In the genomic region with DNA sequence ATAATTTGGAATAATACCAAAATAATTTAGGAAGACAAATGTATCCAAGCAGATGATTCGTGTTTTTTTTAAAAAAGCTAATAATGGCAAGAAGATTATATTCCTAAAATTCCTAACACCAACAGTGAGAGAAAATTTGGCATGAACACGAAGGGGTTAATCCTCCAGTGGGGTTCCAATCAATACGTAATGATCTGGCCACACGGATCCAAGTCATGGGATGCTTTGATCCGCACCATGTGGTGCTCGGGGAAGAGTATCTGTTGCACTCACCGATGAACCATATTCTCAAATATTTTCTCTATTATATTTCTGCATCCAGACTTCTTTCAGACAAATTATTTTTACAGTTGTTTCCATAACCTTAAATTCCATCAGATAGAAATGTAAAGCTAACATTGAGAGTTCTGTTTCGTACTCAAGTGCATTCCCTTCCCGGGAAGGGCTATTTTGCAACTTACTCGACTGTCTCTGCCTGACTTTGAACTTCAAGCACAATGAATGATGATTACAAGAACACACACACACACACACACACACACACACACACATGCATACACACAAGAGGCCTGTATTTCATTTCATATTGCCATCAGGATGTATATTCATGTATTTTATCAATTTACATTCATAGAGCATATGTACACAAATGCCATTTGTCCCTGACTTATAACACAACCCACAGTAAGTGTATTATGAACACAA, we compare ENCODE assay signal across 14 cellular contexts.
DNase-seq lines count a peak whose midpoint lies in the region; ATAC-seq and TF ChIP-seq lines count a peak whose summit lies in the region.
"Had no signal": no experiment of that assay in that cellular context is flagged by ENCODE, and none has a peak within 500 bp of the region (broad histone marks: within the 10 kb centered on the region; RNA-seq: fewer than 3 reads in every experiment).

No MANE protein-coding gene starts in this region.

- no peak overlapping the region for H3K4me3 Mint-ChIP-seq in CD4-positive, alpha-beta T cell
- peak overlapping the region; percentile 48 for H3K4me3 Mint-ChIP-seq in osteocyte (ENCODE audit: unreplicated experiment)

- H2AFZ ChIP-seq in fibroblast of lung (ENCODE audit: low read length) = no peak overlapping the region

- no peaks in the 10 kb centered on the region for H3K9me3 Mint-ChIP-seq in CD4-positive, alpha-beta T cell
- no peaks in the 10 kb centered on the region for H3K9me3 Mint-ChIP-seq in osteocyte (ENCODE audit: unreplicated experiment)

- no peaks in the 10 kb centered on the region for H3K27me3 Mint-ChIP-seq in CD4-positive, alpha-beta T cell
- no peaks in the 10 kb centered on the region for H3K27me3 Mint-ChIP-seq in osteocyte (ENCODE audit: unreplicated experiment)

- POLR2A ChIA-PET in CD4-positive, alpha-beta T cell (lab: Charles Lee) = no interaction called here

- H3K9me3 ChIP-seq in CD4-positive, alpha-beta T cell (ENCODE audit: control insufficient read depth, low read length) = no peaks in the 10 kb centered on the region
- no peaks in the 10 kb centered on the region for H3K9me3 ChIP-seq in fibroblast of lung (ENCODE audit: control insufficient read depth, insufficient read depth, low read depth, low read length)
- H3K9me3 ChIP-seq: pancreas had no signal

- H3K4me3 ChIP-seq in fibroblast of lung (replicated peaks in 1 of 4; ENCODE audit: control extremely low read depth in 1 of 4, insufficient read depth in 1 of 4, low read depth in 3 of 4, low read length in 4 of 4) = no peak overlapping the region
- H3K4me3 ChIP-seq: heart right ventricle, pancreas had no signal

- no peak for TF ChIP-seq CTCF in CD4-positive, alpha-beta T cell (IDR thresholded peaks at IDR 0.05)
- no peak for TF ChIP-seq CTCF in fibroblast of lung (conservative IDR thresholded peaks at IDR 0.05 in 1 of 2, IDR thresholded peaks at IDR 0.05 in 1 of 2; ENCODE audit: low read depth in 1 of 2, low read length in 2 of 2)
- no peak for TF ChIP-seq CTCF in osteocyte (IDR thresholded peaks at IDR 0.05)

- peaks cover 3% of the 10 kb centered on the region for H3K36me3 ChIP-seq in fibroblast of lung (ENCODE audit: control insufficient read depth, insufficient read depth, low read length)

- H3K27ac Mint-ChIP-seq in CD4-positive, alpha-beta T cell = peak overlapping the region; percentile 61
- H3K27ac Mint-ChIP-seq in osteocyte (ENCODE audit: unreplicated experiment) = peak overlapping the region; percentile 88

- in situ Hi-C loops in SK-MEL-5 (cut with HindIII; ENCODE audit: low pct_unique_long_range_greater_than_20kb, low sequenced_read_pairs) = no loop called here

- CTCF ChIA-PET in CD4-positive, alpha-beta T cell (lab: Charles Lee) = interaction anchor here (0.6 to 1.0 kb wide), 2 partner anchors 14 to 15 kb away, joined by 3 to 4 read pairs; no protein-coding TSS in a partner anchor

- no peak overlapping the region for H3K27ac ChIP-seq in CD4-positive, alpha-beta T cell (ENCODE audit: low read depth, low read length)
- no peak overlapping the region for H3K27ac ChIP-seq in fibroblast of lung (ENCODE audit: insufficient read depth, low read length)
- H3K27ac ChIP-seq: pancreas had no signal

- peaks cover 85% of the 10 kb centered on the region for H3K4me1 Mint-ChIP-seq in CD4-positive, alpha-beta T cell (ENCODE audit: low read depth)
- H3K4me1 Mint-ChIP-seq in osteocyte (ENCODE audit: unreplicated experiment) = peaks cover 37% of the 10 kb centered on the region

- H3K36me3 Mint-ChIP-seq in CD4-positive, alpha-beta T cell (ENCODE audit: low read depth) = peaks cover 91% of the 10 kb centered on the region
- H3K36me3 Mint-ChIP-seq in osteocyte (ENCODE audit: unreplicated experiment) = peaks cover 46% of the 10 kb centered on the region

- no peaks in the 10 kb centered on the region for H4K20me1 ChIP-seq in fibroblast of lung (ENCODE audit: control insufficient read depth, extremely low read depth, insufficient read depth, low read length)

- H3K27me3 ChIP-seq in CD4-positive, alpha-beta T cell (ENCODE audit: control insufficient read depth, insufficient read depth, low read length) = no peaks in the 10 kb centered on the region
- H3K27me3 ChIP-seq in fibroblast of lung (ENCODE audit: control insufficient read depth, insufficient read depth, low read length) = no peaks in the 10 kb centered on the region
- H3K27me3 ChIP-seq: heart right ventricle, pancreas had no signal

- H3K9ac ChIP-seq in fibroblast of lung (ENCODE audit: insufficient read depth, low read length) = no peak overlapping the region

- H3K79me2 ChIP-seq in fibroblast of lung (ENCODE audit: control insufficient read depth, insufficient read depth, low read length) = peaks cover 57% of the 10 kb centered on the region

- H3K4me1 ChIP-seq in fibroblast of lung (ENCODE audit: control insufficient read depth, extremely low read depth, insufficient read depth, low read length) = no peaks in the 10 kb centered on the region

- H3K4me2 ChIP-seq in fibroblast of lung (ENCODE audit: extremely low read depth, insufficient read depth, low read length) = no peak overlapping the region

- intact Hi-C loops in CD4-positive, alpha-beta T cell (cut with DNase I, micrococcal nuclease) = no loop called here

- no peak for ATAC-seq in CD4-positive, alpha-beta T cell (ENCODE audit: poor library complexity)

- DNase-seq in CD4-positive, alpha-beta T cell = no peak
- DNase-seq in SK-MEL-5 (ENCODE audit: low read depth, low spot score) (peak; percentile 20), fibroblast of lung (ENCODE audit: low read depth in 2 of 2) (peak; percentile 17 to 30), osteocyte (ENCODE audit: extremely low spot score, unreplicated experiment) (no peak), NCI-H2171 treated with DMSO at 0.1 percent for 48 hours (lab: John Stamatoyannopoulos, UW) (no peak), glomerular visceral epithelial cell (ENCODE audit: extremely low spot score) (no peak), activated gamma-delta T cell (lab: John Stamatoyannopoulos, UW) (no peak)
- DNase-seq: C1 segment of cervical spinal cord; effector memory CD4-positive, alpha-beta T cell; heart right ventricle; NCI-H2029 treated with DMSO at 0.1 percent for 48 hours; NCI-H774; pancreas; SIG-M5 had no signal

Comparison
In these comparisons a context has a peak if more than half of its experiments do, and no peak if none do; other contexts are left out.
1. DNase-seq: peak in SK-MEL-5 (single experiment) and fibroblast of lung (2 of 2); none in CD4-positive, alpha-beta T cell (0 of 10), osteocyte (single experiment), NCI-H2171 treated with DMSO at 0.1 percent for 48 hours (single experiment), glomerular visceral epithelial cell (single experiment) and activated gamma-delta T cell (single experiment).